ENCODE assay signal across 7 cellular contexts in the genomic region with DNA sequence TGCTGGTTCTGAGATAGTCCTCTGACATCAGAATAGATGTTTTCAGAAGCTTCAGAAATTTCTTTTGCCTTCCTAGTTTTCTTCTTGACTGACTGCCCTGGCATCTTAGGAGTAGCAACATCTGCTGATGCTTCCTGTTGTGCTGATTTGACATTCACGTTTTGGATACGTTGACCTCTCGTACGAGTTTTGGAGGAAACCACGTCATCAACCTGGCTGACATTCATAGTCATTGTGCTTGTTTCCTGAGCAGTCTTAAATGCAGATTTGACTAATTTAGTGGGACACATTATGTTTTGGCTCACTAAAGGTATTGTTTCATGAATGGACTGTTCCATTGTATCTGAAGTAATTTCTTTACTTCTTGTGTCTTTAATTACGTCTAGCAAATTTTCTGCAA.
A peak's percentile ranks its signal among the peaks of the same experiment; 100 is the strongest.
DNase-seq lines count a peak whose midpoint lies in the region; ATAC-seq, FAIRE-seq and TF ChIP-seq lines count a peak whose summit lies in the region.
"Not testable (repeated sequence)": the region's sequence is repeated elsewhere in the genome, so short reads cannot be mapped to it uniquely, and the experiment has no call there.

No MANE protein-coding gene starts in this region.

- H3K27me3 ChIP-seq in K562 (ENCODE audit: control insufficient read depth in 2 of 2, insufficient read depth in 2 of 2, low read length in 2 of 2); endothelial cell of umbilical vein (ENCODE audit: control insufficient read depth in 2 of 2, insufficient read depth in 2 of 2, low read length in 2 of 2); heart right ventricle: not testable (repeated sequence)

- 0% methylated on average over 2 of the region's 6 CpGs for WGBS in K562 (ENCODE audit: insufficient coverage, low coverage, missing lambda C conversion rate)
- WGBS in heart right ventricle, 2 donors, result 63 to 64% methylated on average over 4 of the region's 6 CpGs

- not testable (repeated sequence) for H3K9ac ChIP-seq in K562 (ENCODE audit: insufficient read depth in 1 of 2, low read depth in 2 of 2, low read length in 2 of 2); endothelial cell of umbilical vein (replicated peaks; ENCODE audit: extremely low read depth, insufficient read depth, low read length)

- not testable (repeated sequence) for H3K4me3 Mint-ChIP-seq in activated CD8-positive, alpha-beta T cell treated with anti-CD3 and anti-CD28 coated beads for 36 hours; stimulated activated naive CD8-positive, alpha-beta T cell treated with anti-CD3 and anti-CD28 coated beads, Interleukin-15, amount 100 ng/mL, for 72 hours

- TF ChIP-seq EP300 in K562 (IDR thresholded peaks at IDR 0.05; ENCODE audit: low read length), result not testable (repeated sequence)

- H3K36me3 Mint-ChIP-seq in activated CD8-positive, alpha-beta T cell treated with anti-CD3 and anti-CD28 coated beads for 36 hours (ENCODE audit: low read depth), result not testable (repeated sequence)

- H3K4me1 ChIP-seq in K562 (replicated peaks in 1 of 2; ENCODE audit: control insufficient read depth in 2 of 2, insufficient read depth in 2 of 2, low read length in 2 of 2); endothelial cell of umbilical vein (ENCODE audit: control insufficient read depth, extremely low read depth, insufficient read depth, low read length); heart right ventricle: not testable (repeated sequence)

- H3K4me3 ChIP-seq in K562; endothelial cell of umbilical vein (replicated peaks in 1 of 3; ENCODE audit: insufficient read depth in 1 of 3, low read depth in 1 of 3, low read length in 3 of 3); heart right ventricle: not testable (repeated sequence)

- not testable (repeated sequence) for H3K4me1 Mint-ChIP-seq in activated CD8-positive, alpha-beta T cell treated with anti-CD3 and anti-CD28 coated beads for 36 hours (ENCODE audit: low read depth)
- peaks cover 13% of the 10 kb centered on the region for H3K4me1 Mint-ChIP-seq in stimulated activated naive CD8-positive, alpha-beta T cell treated with anti-CD3 and anti-CD28 coated beads, Interleukin-15, amount 100 ng/mL, for 72 hours

- in situ Hi-C loops in K562 (cut with MboI), result not testable (repeated sequence)

- H3K27ac ChIP-seq in K562 (ENCODE audit: extremely low read depth, low read depth, low read length); endothelial cell of umbilical vein (ENCODE audit: insufficient read depth, low read depth, low read length); heart right ventricle: not testable (repeated sequence)

- dilution Hi-C loops in endothelial cell of umbilical vein (cut with MboI; ENCODE audit: extremely low pct_ligation_motif_present, low sequenced_read_pairs), result not testable (repeated sequence)

- DNase-seq in GM12892 (ENCODE audit: insufficient read length); H54 (ENCODE audit: insufficient read length, low spot score); activated CD8-positive, alpha-beta T cell treated with anti-CD3 and anti-CD28 coated beads for 36 hours; K562 (ENCODE audit: extremely low read depth in 1 of 4, low spot score in 3 of 4); endothelial cell of umbilical vein (ENCODE audit: low read depth, low spot score); heart right ventricle; stimulated activated naive CD8-positive, alpha-beta T cell treated with anti-CD3 and anti-CD28 coated beads, Interleukin-15, amount 100 ng/mL, for 72 hours: not testable (repeated sequence)

- CTCF ChIA-PET in activated CD8-positive, alpha-beta T cell treated with anti-CD3 and anti-CD28 coated beads for 36 hours (lab: Charles Lee); K562 (lab: Yijun Ruan, JAX; ENCODE audit: low intra/inter-chr PET ratio); endothelial cell of umbilical vein (lab: Charles Lee): not testable (repeated sequence)

- peak; percentile 53 for ATAC-seq in activated CD8-positive, alpha-beta T cell treated with anti-CD3 and anti-CD28 coated beads for 36 hours
- ATAC-seq in K562, result not testable (repeated sequence)
- ATAC-seq in heart right ventricle, result peak in 7 of 8 donors; percentile 23 to 90 (median 76)
- peak; percentile 58 for ATAC-seq in stimulated activated naive CD8-positive, alpha-beta T cell treated with anti-CD3 and anti-CD28 coated beads, Interleukin-15, amount 100 ng/mL, for 72 hours

- FAIRE-seq in GM12892 (lab: Jason Lieb, UNC), result peak; percentile 36
- FAIRE-seq in H54 (lab: Jason Lieb, UNC), result peak; percentile 6
- FAIRE-seq in K562 (lab: Jason Lieb, UNC), result peak; percentile 42
- peak; percentile 90 for FAIRE-seq in endothelial cell of umbilical vein (lab: Jason Lieb, UNC)

- not testable (repeated sequence) for H3K27ac Mint-ChIP-seq in activated CD8-positive, alpha-beta T cell treated with anti-CD3 and anti-CD28 coated beads for 36 hours; stimulated activated naive CD8-positive, alpha-beta T cell treated with anti-CD3 and anti-CD28 coated beads, Interleukin-15, amount 100 ng/mL, for 72 hours

- not testable (repeated sequence) for H3K4me2 ChIP-seq in K562 (ENCODE audit: insufficient read depth, low read length); endothelial cell of umbilical vein (ENCODE audit: insufficient read depth, low read length)

- H3K79me2 ChIP-seq in K562 (ENCODE audit: control insufficient read depth, insufficient read depth, low read length); endothelial cell of umbilical vein (ENCODE audit: control insufficient read depth, insufficient read depth, low read length): not testable (repeated sequence)

- not testable (repeated sequence) for H3K9me1 ChIP-seq in K562 (ENCODE audit: control insufficient read depth, insufficient read depth, low read length); endothelial cell of umbilical vein (replicated peaks; ENCODE audit: control insufficient read depth, extremely low read depth, insufficient read depth, low read length)

- POLR2A ChIA-PET in activated CD8-positive, alpha-beta T cell treated with anti-CD3 and anti-CD28 coated beads for 36 hours (lab: Charles Lee); K562 (lab: Yijun Ruan, JAX); endothelial cell of umbilical vein (lab: Charles Lee): not testable (repeated sequence)

- not testable (repeated sequence) for H3K9me3 ChIP-seq in K562 (replicated peaks; ENCODE audit: control insufficient read depth, insufficient read depth, low read depth, low read length); endothelial cell of umbilical vein (replicated peaks; ENCODE audit: control insufficient read depth, insufficient read depth, low read length); heart right ventricle

- not testable (repeated sequence) for H3K9me3 Mint-ChIP-seq in activated CD8-positive, alpha-beta T cell treated with anti-CD3 and anti-CD28 coated beads for 36 hours; stimulated activated naive CD8-positive, alpha-beta T cell treated with anti-CD3 and anti-CD28 coated beads, Interleukin-15, amount 100 ng/mL, for 72 hours

- peaks cover 12% of the 10 kb centered on the region for H3K27me3 Mint-ChIP-seq in activated CD8-positive, alpha-beta T cell treated with anti-CD3 and anti-CD28 coated beads for 36 hours
- peaks cover 14% of the 10 kb centered on the region for H3K27me3 Mint-ChIP-seq in stimulated activated naive CD8-positive, alpha-beta T cell treated with anti-CD3 and anti-CD28 coated beads, Interleukin-15, amount 100 ng/mL, for 72 hours

- intact Hi-C loops in activated CD8-positive, alpha-beta T cell treated with anti-CD3 and anti-CD28 coated beads for 36 hours (cut with micrococcal nuclease); K562 (cut with micrococcal nuclease); endothelial cell of umbilical vein (cut with micrococcal nuclease); heart right ventricle (cut with DNase I): not testable (repeated sequence)

- not testable (repeated sequence) for TF ChIP-seq POLR2A in GM12892 (IDR thresholded peaks at IDR 0.05; ENCODE audit: low read depth, low read length); H54 (IDR thresholded peaks at IDR 0.05; ENCODE audit: low read depth, low read length); K562 (conservative IDR thresholded peaks at IDR 0.05); endothelial cell of umbilical vein (IDR thresholded peaks at IDR 0.05; ENCODE audit: low read depth, low read length)

- BruUV-seq in K562 (replicated peaks; lab: Mats Ljungman, UMichigan); endothelial cell of umbilical vein (replicated peaks; lab: Mats Ljungman, UMichigan): not testable (repeated sequence)

- not testable (repeated sequence) for H4K20me1 ChIP-seq in K562 (replicated peaks; ENCODE audit: control insufficient read depth, insufficient read depth, low read length); endothelial cell of umbilical vein (replicated peaks; ENCODE audit: control insufficient read depth, extremely low read depth, insufficient read depth, low read length)

- not testable (repeated sequence) for H3K36me3 ChIP-seq in K562 (ENCODE audit: control insufficient read depth, insufficient read depth, low read length); endothelial cell of umbilical vein (ENCODE audit: control insufficient read depth in 2 of 2, extremely low read depth in 1 of 2, insufficient read depth in 2 of 2, low read length in 2 of 2); heart right ventricle

- not testable (repeated sequence) for TF ChIP-seq RAD21 in K562 (CRISPR knock-in tag; conservative IDR thresholded peaks at IDR 0.05 in 1 of 2, IDR thresholded peaks at IDR 0.05 in 1 of 2)

- not testable (repeated sequence) for H2AFZ ChIP-seq in K562 (ENCODE audit: low read depth, low read length); endothelial cell of umbilical vein (ENCODE audit: low read depth, low read length)

- not testable (repeated sequence) for TF ChIP-seq CTCF in activated CD8-positive, alpha-beta T cell treated with anti-CD3 and anti-CD28 coated beads for 36 hours (IDR thresholded peaks at IDR 0.05); K562 (IDR thresholded peaks at IDR 0.05 in 2 of 3, conservative IDR thresholded peaks at IDR 0.05 in 1 of 3; ENCODE audit: insufficient read depth in 2 of 3, low read depth in 1 of 3, low read length in 3 of 3); endothelial cell of umbilical vein (IDR thresholded peaks at IDR 0.05; ENCODE audit: extremely low read depth in 1 of 2, insufficient read depth in 1 of 2, low read depth in 1 of 2, low read length in 2 of 2); heart right ventricle (IDR thresholded peaks at IDR 0.05)
